ENCODE assay signal across 12 cellular contexts in the genomic region with DNA sequence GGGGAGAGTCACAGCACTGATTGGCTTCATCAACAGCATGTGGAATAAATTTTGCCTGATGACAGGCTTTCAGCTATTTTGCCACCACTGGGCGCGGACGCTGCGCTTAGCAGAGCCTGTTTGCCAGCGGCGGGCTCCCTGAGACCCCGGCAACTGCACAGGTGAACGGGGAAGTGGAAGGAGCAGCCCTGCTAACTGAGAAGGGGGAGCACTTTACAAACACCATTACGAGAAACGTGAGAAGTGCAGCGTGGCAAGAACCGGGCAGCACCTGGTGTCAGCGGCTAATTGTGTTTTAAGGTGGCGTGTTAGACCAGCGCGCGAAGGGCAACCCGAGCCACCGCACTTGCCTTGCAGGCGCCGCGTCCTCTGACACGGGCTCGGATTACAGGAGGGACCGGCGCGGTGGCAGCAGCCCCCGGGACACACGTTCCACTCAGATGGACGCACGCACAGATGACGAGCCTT.
A peak's percentile ranks its signal among the peaks of the same experiment; 100 is the strongest.
DNase-seq lines count a peak whose midpoint lies in the region; ATAC-seq, FAIRE-seq and TF ChIP-seq lines count a peak whose summit lies in the region.
"Had no signal": no experiment of that assay in that cellular context is flagged by ENCODE, and none has a peak within 500 bp of the region (broad histone marks: within the 10 kb centered on the region; RNA-seq: fewer than 3 reads in every experiment).

No MANE protein-coding gene starts in this region.

- no peaks in the 10 kb centered on the region for H3K4me1 ChIP-seq in right atrium auricular region
- peaks cover 20% of the 10 kb centered on the region for H3K4me1 ChIP-seq in psoas muscle
- H3K4me1 ChIP-seq in tibial artery = peaks cover 0 to 11% (median 4%) of the 10 kb centered on the region in 4 donors
- H3K4me1 ChIP-seq in suprapubic skin = peaks cover 8% of the 10 kb centered on the region

- 0 to 2% (median 0%) methylated on average over 32 of the region's 32 CpGs for WGBS in psoas muscle, 3 donors
- WGBS in suprapubic skin = 6% methylated on average over 16 of the region's 32 CpGs

- ATAC-seq in psoas muscle = peak; percentile 65 to 88 (median 80)
- no peak for ATAC-seq in HG03159 (IDR thresholded peaks at IDR 0.05; ENCODE audit: unreplicated experiment)
- ATAC-seq: body of pancreas had no signal

- no peak for FAIRE-seq in GM12891 (lab: Jason Lieb, UNC)

- intact Hi-C loops in psoas muscle (cut with DNase I) (loop anchor here in 1 of 2 donors (10.0 kb wide), 1 partner anchor 128 kb away; no protein-coding TSS in a partner anchor), tibial artery (cut with DNase I; ENCODE audit: low total_unique reads) (no loop called here)

- TF ChIP-seq CTCF in right atrium auricular region (IDR thresholded peaks at IDR 0.05) = no peak
- no peak for TF ChIP-seq CTCF in psoas muscle (IDR thresholded peaks at IDR 0.05)
- no peak for TF ChIP-seq CTCF in tibial artery (IDR thresholded peaks at IDR 0.05)
- no peak for TF ChIP-seq CTCF in suprapubic skin (IDR thresholded peaks at IDR 0.05)

- H3K27ac ChIP-seq in right atrium auricular region (no peak overlapping the region), psoas muscle (peak overlapping the region; percentile 26), tibial artery (no peak overlapping the region), suprapubic skin (no peak overlapping the region)
- H3K27ac ChIP-seq: body of pancreas, PC-9 had no signal

- DNase-seq in NCI-H1105 (lab: John Stamatoyannopoulos, UW) = peak; percentile 47
- DNase-seq in NCI-H774 (lab: John Stamatoyannopoulos, UW) = peak; percentile 29
- DNase-seq in right atrium auricular region (ENCODE audit: low spot score) = no peak
- DNase-seq in psoas muscle = peak in 1 of 2 donors; percentile 54
- DNase-seq in GM12891 (ENCODE audit: insufficient read length, low spot score) = no peak
- no peak for DNase-seq in tibial artery
- DNase-seq in suprapubic skin (ENCODE audit: low spot score in 2 of 2) = no peak
- DNase-seq: activated CD4-positive, alpha-beta T cell treated with anti-CD3 and anti-CD28 coated beads, Interleukin-2, amount 50 U/mL, for 48 hours; PC-9; stimulated activated naive CD4-positive, alpha-beta T cell had no signal

- H3K9me3 ChIP-seq in right atrium auricular region = no peaks in the 10 kb centered on the region
- no peaks in the 10 kb centered on the region for H3K9me3 ChIP-seq in psoas muscle
- H3K9me3 ChIP-seq in tibial artery = no peaks in the 10 kb centered on the region
- H3K9me3 ChIP-seq in suprapubic skin = no peaks in the 10 kb centered on the region
- H3K9me3 ChIP-seq: body of pancreas had no signal

- no peak for TF ChIP-seq EP300 in suprapubic skin (IDR thresholded peaks at IDR 0.05)

- H3K4me3 ChIP-seq in right atrium auricular region = peak overlapping the region; percentile 7 to 30
- H3K4me3 ChIP-seq in psoas muscle = peak overlapping the region; percentile 63
- peak overlapping the region in 1 of 2 donors; percentile 12 for H3K4me3 ChIP-seq in tibial artery
- no peak overlapping the region for H3K4me3 ChIP-seq in suprapubic skin
- H3K4me3 ChIP-seq: body of pancreas, PC-9 had no signal

- no peaks in the 10 kb centered on the region for H3K36me3 ChIP-seq in right atrium auricular region
- H3K36me3 ChIP-seq in psoas muscle (ENCODE audit: insufficient read depth in 1 of 2, low read depth in 1 of 2) = no peaks in the 10 kb centered on the region
- no peaks in the 10 kb centered on the region for H3K36me3 ChIP-seq in tibial artery
- H3K36me3 ChIP-seq in suprapubic skin = no peaks in the 10 kb centered on the region

- no peak for TF ChIP-seq POLR2A in GM12891 (IDR thresholded peaks at IDR 0.05; ENCODE audit: low read depth, low read length)
- TF ChIP-seq POLR2A in suprapubic skin (IDR thresholded peaks at IDR 0.05) = no peak

- H3K27me3 ChIP-seq in right atrium auricular region (no peaks in the 10 kb centered on the region), psoas muscle (ENCODE audit: insufficient read depth in 3 of 3, low read length in 2 of 3) (peaks cover 0 to 3% (median 0%) of the 10 kb centered on the region in 3 donors), tibial artery (peaks cover 0 to 9% of the 10 kb centered on the region in 2 donors), suprapubic skin (peaks cover 20% of the 10 kb centered on the region)

TF ChIP-seq in GM12891, 5 proteins besides CTCF, POLR2A, EP300 and RAD21:
- TF ChIP-seq TAF1 (IDR thresholded peaks at IDR 0.05; ENCODE audit: low read depth, low read length) (no peak), POLR2AphosphoS5 (IDR thresholded peaks at IDR 0.05; ENCODE audit: low read depth, low read length) (no peak), PAX5 (IDR thresholded peaks at IDR 0.05; ENCODE audit: insufficient read depth, low read length, severe bottlenecking) (no peak), SPI1 (IDR thresholded peaks at IDR 0.05; ENCODE audit: low read depth, low read length) (no peak), POU2F2 (IDR thresholded peaks at IDR 0.05; ENCODE audit: low read depth, low read length) (no peak)
TF ChIP-seq in GM12891: peak in this region for 0.

Comparison
In these comparisons a context has a peak if more than half of its experiments do, and no peak if none do; other contexts are left out.
1. DNase-seq: peak in NCI-H1105 (single experiment) and NCI-H774 (single experiment); none in right atrium auricular region (single experiment), GM12891 (single experiment), tibial artery (0 of 2) and suprapubic skin (0 of 2).